In the genomic region with DNA sequence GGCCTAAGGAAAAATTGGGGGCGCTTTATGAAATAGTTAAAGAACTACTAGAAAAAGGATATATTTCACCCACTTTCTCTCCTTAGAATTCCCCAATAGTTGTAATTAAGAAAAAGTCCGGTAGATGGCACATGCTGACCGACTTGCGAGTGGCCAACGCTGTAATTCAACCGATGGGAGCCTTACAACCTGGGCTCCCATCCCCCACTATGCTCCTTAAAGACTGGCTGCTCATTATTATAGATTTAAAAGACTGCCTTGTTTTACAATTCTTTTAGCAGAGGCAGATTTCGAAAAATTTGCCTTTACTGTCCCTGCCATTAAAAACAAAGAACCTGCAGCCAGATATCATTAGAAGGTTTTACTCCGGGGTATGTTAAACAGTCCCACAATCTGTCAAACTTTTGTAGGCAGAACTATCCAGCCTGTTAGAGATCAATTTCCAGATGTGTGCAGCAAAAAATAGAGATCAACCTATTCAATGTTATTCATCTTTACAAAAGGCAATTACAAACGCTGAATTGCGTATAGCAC, we compare ENCODE assay signal across 8 cellular contexts. TPM values are rescaled to one million over a fixed set of nuclear protein-coding genes. Genes with fewer than 3 reads are reported as not detected.
A peak's percentile ranks its signal among the peaks of the same experiment; 100 is the strongest.
DNase-seq lines count a peak whose midpoint lies in the region; ATAC-seq and TF ChIP-seq lines count a peak whose summit lies in the region.

No MANE protein-coding gene starts in this region.

- H3K27me3 ChIP-seq in osteoblast (ENCODE audit: insufficient read depth, low read length) = no peaks in the 10 kb centered on the region

- peaks cover 0 to 5% of the 10 kb centered on the region in 2 donors for H3K36me3 Mint-ChIP-seq in activated naive CD4-positive, alpha-beta T cell treated with anti-CD3 and anti-CD28 coated beads, Interleukin-2, amount 50 U/mL, for 72 hours

- H3K79me2 ChIP-seq in osteoblast (ENCODE audit: insufficient read depth, low read length) = no peaks in the 10 kb centered on the region

- peak overlapping the region; percentile 84 for H3K4me3 ChIP-seq in osteoblast (ENCODE audit: insufficient read depth, low read length)

- H4K20me1 ChIP-seq in osteoblast (ENCODE audit: insufficient read depth, low read length) = no peaks in the 10 kb centered on the region

- peak overlapping the region in 1 of 2 donors; percentile 86 for H3K27ac Mint-ChIP-seq in activated naive CD4-positive, alpha-beta T cell treated with anti-CD3 and anti-CD28 coated beads, Interleukin-2, amount 50 U/mL, for 72 hours

- H3K9me3 ChIP-seq in KOPT-K1 (ENCODE audit: insufficient read depth, low read length, poor library complexity, severe bottlenecking) = no peaks in the 10 kb centered on the region
- H3K9me3 ChIP-seq in osteoblast (ENCODE audit: low read depth, low read length) = no peaks in the 10 kb centered on the region

- peak; percentile 69 for TF ChIP-seq CTCF in osteoblast (IDR thresholded peaks at IDR 0.05; ENCODE audit: extremely low read depth, low read depth, low read length)

- H3K27ac ChIP-seq in KOPT-K1 (ENCODE audit: low read depth, low read length, poor library complexity, severe bottlenecking) (peak overlapping the region; percentile 78), osteoblast (ENCODE audit: low read depth, low read length) (peak overlapping the region; percentile 71)

- no peaks in the 10 kb centered on the region for H3K36me3 ChIP-seq in KOPT-K1 (ENCODE audit: insufficient read depth, low read length)
- no peaks in the 10 kb centered on the region for H3K36me3 ChIP-seq in osteoblast (ENCODE audit: insufficient read depth, low read length)

- peak; percentile 70 for ATAC-seq in GM21737 (IDR thresholded peaks at IDR 0.05; ENCODE audit: unreplicated experiment)
- peak; percentile 79 to 88 for ATAC-seq in activated naive CD4-positive, alpha-beta T cell treated with anti-CD3 and anti-CD28 coated beads, Interleukin-2, amount 50 U/mL, for 72 hours

- H3K4me2 ChIP-seq in osteoblast (ENCODE audit: insufficient read depth, low read length) = peak overlapping the region; percentile 92

- DNase-seq in ELR (ENCODE audit: low read depth) (peak; percentile 89), OCI-M1 (lab: John Stamatoyannopoulos, UW) (peak; percentile 96), glomerular visceral epithelial cell (ENCODE audit: extremely low spot score) (peak; percentile 80), osteoblast (ENCODE audit: insufficient read length, low spot score, missing footprints) (peak; percentile 73), mesenteric fat pad (ENCODE audit: low spot score) (no peak)
- no peak for DNase-seq in activated naive CD4-positive, alpha-beta T cell treated with anti-CD3 and anti-CD28 coated beads, Interleukin-2, amount 50 U/mL, for 72 hours (ENCODE audit: low spot score in 2 of 2)

- H3K4me1 ChIP-seq in osteoblast (ENCODE audit: insufficient read depth, low read length) = peaks cover 3% of the 10 kb centered on the region

- no peaks in the 10 kb centered on the region for H3K9me3 Mint-ChIP-seq in activated naive CD4-positive, alpha-beta T cell treated with anti-CD3 and anti-CD28 coated beads, Interleukin-2, amount 50 U/mL, for 72 hours

- peak overlapping the region; percentile 98 for H2AFZ ChIP-seq in osteoblast (ENCODE audit: low read length)

RNA-seq across cellular contexts. Expression of a gene that starts 58.5 kb away (rescaled TPM):
- 1 to 10 TPM; 1.3 to 2.5 TPM for total RNA-seq in activated naive CD4-positive, alpha-beta T cell treated with anti-CD3 and anti-CD28 coated beads, Interleukin-2, amount 50 U/mL, for 72 hours
- total RNA-seq in osteoblast (not detected in 2 replicates), mesenteric fat pad (0.19 TPM)

Comparison
In these comparisons a context has a peak if more than half of its experiments do, and no peak if none do; other contexts are left out.
1. DNase-seq: peak in ELR (single experiment), OCI-M1 (single experiment), glomerular visceral epithelial cell (single experiment) and osteoblast (single experiment); none in activated naive CD4-positive, alpha-beta T cell treated with anti-CD3 and anti-CD28 coated beads, Interleukin-2, amount 50 U/mL, for 72 hours (0 of 2) and mesenteric fat pad (single experiment).